In the genomic region with DNA sequence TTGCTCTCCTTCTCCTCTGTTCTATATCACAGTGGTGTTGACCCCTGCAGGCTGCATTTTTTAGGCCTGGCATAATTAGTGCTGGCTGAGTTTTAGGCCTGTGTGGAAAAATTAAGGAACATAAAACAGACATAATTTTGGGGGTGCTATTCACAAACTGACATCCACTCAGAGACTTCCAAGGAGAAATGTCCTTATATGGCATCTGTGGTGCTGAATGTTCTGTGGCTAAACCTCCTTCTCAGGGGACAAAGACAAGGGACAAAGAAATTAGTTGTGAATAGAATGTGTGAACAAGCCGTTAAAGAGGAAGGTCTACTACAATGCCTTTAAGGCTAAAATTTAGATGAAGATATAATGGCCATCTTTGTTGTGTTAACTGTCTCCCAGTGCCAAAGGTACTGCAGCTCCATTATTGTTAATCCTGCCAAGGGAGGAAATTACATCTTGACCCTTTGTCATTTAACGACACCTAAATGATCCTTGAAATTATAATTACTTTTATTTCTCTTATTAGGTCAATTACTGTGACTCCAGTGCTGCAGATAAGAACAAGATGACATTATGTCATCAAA, we compare ENCODE assay signal across 18 cellular contexts.
"Had no signal": no experiment of that assay in that cellular context is flagged by ENCODE, and none has a peak within 500 bp of the region (broad histone marks: within the 10 kb centered on the region; RNA-seq: fewer than 3 reads in every experiment).

No MANE protein-coding gene starts in this region.

- H3K9me3 ChIP-seq: right lobe of liver, thoracic aorta had no signal

- H3K4me3 ChIP-seq: coronary artery, psoas muscle, right lobe of liver, thoracic aorta, transverse colon had no signal

- H3K4me1 ChIP-seq: foreskin keratinocyte, psoas muscle, right lobe of liver, transverse colon had no signal

- H3K27me3 ChIP-seq: foreskin keratinocyte, neutrophil, right lobe of liver, transverse colon had no signal

- DNase-seq: effector CD4-positive, alpha-beta T cell; endodermal cell; erythroblast; foreskin keratinocyte; hippocampal formation; mesendoderm; naive B cell; psoas muscle; retina; right lobe of liver; stimulated activated CD4-positive, alpha-beta T cell treated with anti-CD3 and anti-CD28 coated beads, Interleukin-4, amount 100 ng/mL, for 1 hour; stimulated activated CD8-positive, alpha-beta memory T cell treated with anti-CD3 and anti-CD28 coated beads, Interleukin-4, amount 100 ng/mL, for 48 hours; stimulated activated naive CD8-positive, alpha-beta T cell treated with anti-CD3 and anti-CD28 coated beads, Interleukin-15, amount 100 ng/mL, for 72 hours; transverse colon had no signal

- H3K27ac ChIP-seq: coronary artery, foreskin keratinocyte, neutrophil, psoas muscle, right lobe of liver, thoracic aorta, transverse colon had no signal

- ATAC-seq: foreskin keratinocyte; psoas muscle; right lobe of liver; stimulated activated effector memory CD8-positive, alpha-beta T cell treated with anti-CD3 and anti-CD28 coated beads, Interleukin-12 subunit alpha, Interleukin-12 subunit beta, amount 100 ng/mL, for 72 hours; stimulated activated naive CD8-positive, alpha-beta T cell treated with anti-CD3 and anti-CD28 coated beads, Interleukin-15, amount 100 ng/mL, for 72 hours had no signal

- H3K36me3 ChIP-seq: neutrophil, right lobe of liver, thoracic aorta, transverse colon had no signal
